7 cellular contexts compared by ENCODE assay signal in genomic region chr5:12367973-12368372, GRCh38.
"Had no signal": no experiment of that assay in that cellular context is flagged by ENCODE, and none has a peak within 500 bp of the region (broad histone marks: within the 10 kb centered on the region; RNA-seq: fewer than 3 reads in every experiment).

No MANE protein-coding gene starts in this region.

- H3K4me3 ChIP-seq: GM23248, GM23338, HAP-1 had no signal

- DNase-seq: GM23248, GOT3, H7, HCEC 1CT, HFFc6 had no signal

- H2AFZ ChIP-seq: GM23248, GM23338 had no signal

- H3K27ac Mint-ChIP-seq: HFFc6 had no signal

- H3K27ac ChIP-seq: GM23248 had no signal

- H3K4me2 ChIP-seq: GM23338 had no signal

- H3K4me1 ChIP-seq: HAP-1 had no signal

- H3K9ac ChIP-seq: GM23248 had no signal

- H3K4me3 Mint-ChIP-seq: GM23338, HFFc6 had no signal

- H3K9me3 ChIP-seq: HAP-1 had no signal

- H3K36me3 ChIP-seq: HAP-1 had no signal
